16 cellular contexts compared by ENCODE assay signal in genomic region chr13:109146393-109146792, GRCh38.
A peak's percentile ranks its signal among the peaks of the same experiment; 100 is the strongest.
DNase-seq lines count a peak whose midpoint lies in the region; ATAC-seq and TF ChIP-seq lines count a peak whose summit lies in the region.
"Had no signal": no experiment of that assay in that cellular context is flagged by ENCODE, and none has a peak within 500 bp of the region (broad histone marks: within the 10 kb centered on the region; RNA-seq: fewer than 3 reads in every experiment).

No MANE protein-coding gene starts in this region.

- H3K4me1 ChIP-seq in ACC112 (ENCODE audit: control insufficient read depth, insufficient read depth, low read length, unreplicated experiment) = peaks cover 18% of the 10 kb centered on the region
- H3K4me1 ChIP-seq in PC-3 (ENCODE audit: insufficient read depth, low read length) = peaks cover 42% of the 10 kb centered on the region
- H3K4me1 ChIP-seq in mammary epithelial cell (ENCODE audit: insufficient read depth, low read length) = peaks cover 46% of the 10 kb centered on the region
- H3K4me1 ChIP-seq in muscle layer of duodenum (ENCODE audit: control insufficient read depth in 1 of 2, insufficient read depth in 2 of 2, low read length in 2 of 2) = peaks cover 0 to 3% of the 10 kb centered on the region in 2 donors

- 88% methylated on average over 4 of the region's 4 CpGs for WGBS in mammary epithelial cell (ENCODE audit: low coverage, missing lambda C conversion rate)

- no peaks in the 10 kb centered on the region for H3F3A ChIP-seq in PC-3 (ENCODE audit: low read length, unreplicated experiment)

- H4K20me1 ChIP-seq in PC-3 (ENCODE audit: low read length) = no peaks in the 10 kb centered on the region
- no peaks in the 10 kb centered on the region for H4K20me1 ChIP-seq in mammary epithelial cell (ENCODE audit: insufficient read depth, low read length)

- H3K36me3 ChIP-seq in ACC112 (ENCODE audit: insufficient read depth, low read length) (no peaks in the 10 kb centered on the region), PC-3 (ENCODE audit: low read depth, low read length) (no peaks in the 10 kb centered on the region), mammary epithelial cell (ENCODE audit: insufficient read depth, low read length) (no peaks in the 10 kb centered on the region), muscle layer of duodenum (ENCODE audit: control insufficient read depth in 1 of 2, insufficient read depth in 2 of 2, low read length in 2 of 2) (no peaks in the 10 kb centered on the region)

- in situ Hi-C loops in mammary epithelial cell (cut with MboI; ENCODE audit: low sequenced_read_pairs in 2 of 2) = loop anchor here (5.0 to 25.0 kb wide), 5 partner anchors 184 to 961 kb away; no protein-coding TSS in a partner anchor

- TF ChIP-seq CTCF in PC-3 (conservative IDR thresholded peaks at IDR 0.05; ENCODE audit: low read depth, low read length) (no peak), mammary epithelial cell (conservative IDR thresholded peaks at IDR 0.05 in 1 of 2, IDR thresholded peaks at IDR 0.05 in 1 of 2; ENCODE audit: extremely low read depth in 1 of 2, insufficient read depth in 1 of 2, low read depth in 1 of 2, low read length in 2 of 2) (no peak)

- H3K4me3 ChIP-seq in ACC112 (ENCODE audit: low read depth, low read length) (no peak overlapping the region), PC-3 (ENCODE audit: low read length) (no peak overlapping the region), mammary epithelial cell (replicated peaks in 1 of 3; ENCODE audit: insufficient read depth in 1 of 3, low read depth in 2 of 3, low read length in 3 of 3) (no peak overlapping the region), muscle layer of duodenum (ENCODE audit: low read depth in 1 of 2, low read length in 2 of 2) (no peak overlapping the region)

- H3K4me2 ChIP-seq in PC-3 (ENCODE audit: low read length) = peak overlapping the region; percentile 41; the same call in 1 of the 2 replicates
- no peak overlapping the region for H3K4me2 ChIP-seq in mammary epithelial cell (ENCODE audit: insufficient read depth, low read depth, low read length)

- dilution Hi-C loops in mammary epithelial cell (cut with HindIII; ENCODE audit: low sequenced_read_pairs) = no loop called here

- H3K9me3 ChIP-seq in PC-3 (ENCODE audit: low read length) = no peaks in the 10 kb centered on the region
- no peaks in the 10 kb centered on the region for H3K9me3 ChIP-seq in mammary epithelial cell (replicated peaks; ENCODE audit: insufficient read depth, low read length)
- no peaks in the 10 kb centered on the region for H3K9me3 ChIP-seq in muscle layer of duodenum (ENCODE audit: control insufficient read depth in 1 of 2, low read length in 2 of 2)
- H3K9me3 ChIP-seq: Caco-2 had no signal

- no peak for DNase-seq in PC-3
- DNase-seq in mammary epithelial cell = no peak
- no peak for DNase-seq in activated gamma-delta T cell (lab: John Stamatoyannopoulos, UW)
- DNase-seq: Caco-2, DMS153, H9, NCI-H1436, NCI-H2029 treated with DMSO at 0.1 percent for 48 hours, NCI-H2171 treated with DMSO at 0.1 percent for 48 hours, NCI-H748 treated with DMSO at 0.1 percent for 48 hours, OCI-M1 had no signal

- CTCF ChIA-PET in PC-3 (lab: Charles Lee) (no interaction called here), mammary epithelial cell (lab: Charles Lee; ENCODE audit: low non-redundant PET) (no interaction called here)

- H3K27me3 ChIP-seq in ACC112 (ENCODE audit: insufficient read depth, low read length) (no peaks in the 10 kb centered on the region), PC-3 (ENCODE audit: low read length) (no peaks in the 10 kb centered on the region), mammary epithelial cell (ENCODE audit: insufficient read depth, low read length) (no peaks in the 10 kb centered on the region), muscle layer of duodenum (ENCODE audit: low read depth, low read length) (no peaks in the 10 kb centered on the region)

- intact Hi-C loops in PC-3 (cut with micrococcal nuclease) = loop anchor here (2.0 to 5.0 kb wide), 9 partner anchors 111 to 981 kb away; no protein-coding TSS in a partner anchor
- intact Hi-C loops in mammary epithelial cell (cut with micrococcal nuclease) = loop anchor here (2.0 to 10.0 kb wide), 5 partner anchors 201 to 854 kb away; no protein-coding TSS in a partner anchor

- H2AFZ ChIP-seq in ACC112 (ENCODE audit: low read length, unreplicated experiment) (no peak overlapping the region), PC-3 (ENCODE audit: low read length) (no peak overlapping the region), mammary epithelial cell (ENCODE audit: low read depth, low read length) (no peak overlapping the region)

- peak overlapping the region; percentile 67 for H3K27ac ChIP-seq in ACC112 (ENCODE audit: low read depth, low read length)
- peak overlapping the region; percentile 86 for H3K27ac ChIP-seq in PC-3 (ENCODE audit: low read length)
- peak overlapping the region; percentile 99 for H3K27ac ChIP-seq in mammary epithelial cell (ENCODE audit: insufficient read depth, low read depth, low read length)
- peak overlapping the region; percentile 34 for H3K27ac ChIP-seq in muscle layer of duodenum (ENCODE audit: low read length)

- H3K79me2 ChIP-seq in ACC112 (ENCODE audit: control insufficient read depth, insufficient read depth, low read length, unreplicated experiment) (no peaks in the 10 kb centered on the region), PC-3 (ENCODE audit: low read length) (peaks cover 5% of the 10 kb centered on the region; the same call in 1 of the 2 replicates), mammary epithelial cell (ENCODE audit: insufficient read depth, low read length) (no peaks in the 10 kb centered on the region)

- no peaks in the 10 kb centered on the region for H3K9me2 ChIP-seq in PC-3 (replicated peaks; ENCODE audit: low read length)

- H3K9ac ChIP-seq in PC-3 (ENCODE audit: low read length) (peak overlapping the region; percentile 66), mammary epithelial cell (ENCODE audit: insufficient read depth, low read length) (no peak overlapping the region)

- BruUV-seq in PC-3 (replicated peaks; lab: Mats Ljungman, UMichigan) (no TSS peak), mammary epithelial cell (replicated peaks; lab: Mats Ljungman, UMichigan) (no TSS peak)

- no peak for ATAC-seq in PC-3
- ATAC-seq in GM18520 (IDR thresholded peaks at IDR 0.05; ENCODE audit: unreplicated experiment) = no peak
- no peak for ATAC-seq in HG03095 (IDR thresholded peaks at IDR 0.05; ENCODE audit: unreplicated experiment)
- no peak for ATAC-seq in GM19328 (IDR thresholded peaks at IDR 0.05; ENCODE audit: unreplicated experiment)

- POLR2A ChIA-PET in PC-3 (lab: Charles Lee; ENCODE audit: unreplicated experiment) = interaction anchor here (0.8 kb wide), 1 partner anchor 61 kb away, joined by 5 read pairs; no protein-coding TSS in a partner anchor

Comparison
In these comparisons a context has a peak if more than half of its experiments do, and no peak if none do; other contexts are left out.
1. H3K27ac ChIP-seq: peak in every context shown above with its lines; median percentile 99 in mammary epithelial cell; 86 in PC-3; 67 in ACC112; 34 in muscle layer of duodenum.